ENCODE assay signal across 13 cellular contexts in the genomic region with DNA sequence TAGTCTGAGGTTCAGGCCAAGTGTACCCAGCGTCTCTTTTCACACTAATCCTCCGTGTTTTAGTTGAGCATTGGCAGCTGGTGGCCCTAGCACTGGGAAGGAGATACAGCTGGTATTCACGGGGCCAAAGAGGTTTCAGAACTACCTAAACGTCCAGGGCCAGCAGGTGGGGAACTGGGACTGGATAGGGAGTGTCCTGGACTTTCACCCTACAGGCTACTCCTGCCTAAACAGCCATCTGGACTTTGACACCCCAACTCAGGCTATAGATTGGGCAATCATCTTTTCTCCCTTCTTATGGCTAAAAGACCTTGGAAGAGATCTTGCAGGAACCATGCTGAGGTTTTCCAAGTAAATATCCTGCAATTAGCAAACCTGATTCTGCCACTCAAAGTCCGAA. TPM values are rescaled to one million over a fixed set of nuclear protein-coding genes. Genes with fewer than 3 reads are reported as not detected.
DNase-seq lines count a peak whose midpoint lies in the region; ATAC-seq and TF ChIP-seq lines count a peak whose summit lies in the region.
"Had no signal": no experiment of that assay in that cellular context is flagged by ENCODE, and none has a peak within 500 bp of the region (broad histone marks: within the 10 kb centered on the region; RNA-seq: fewer than 3 reads in every experiment).

No MANE protein-coding gene starts in this region.

- H3K4me3 Mint-ChIP-seq in activated T-cell treated with anti-CD3 and anti-CD28 coated beads, Interleukin-2, amount 50 U/mL, for 4 hours, result peak overlapping the region; percentile 33
- H3K4me3 Mint-ChIP-seq in mesothelial cell of epicardium, result peak overlapping the region; percentile 66
- H3K4me3 Mint-ChIP-seq in type B pancreatic cell, result peak overlapping the region; percentile 77

- ATAC-seq in activated T-cell treated with anti-CD3 and anti-CD28 coated beads, Interleukin-2, amount 50 U/mL, for 4 hours, result no peak
- ATAC-seq in HG02610 (IDR thresholded peaks at IDR 0.05; ENCODE audit: unreplicated experiment) (no peak), HG03432 (IDR thresholded peaks at IDR 0.05; ENCODE audit: unreplicated experiment) (no peak)
- ATAC-seq: gastrocnemius medialis had no signal

- DNase-seq in activated T-cell treated with anti-CD3 and anti-CD28 coated beads, Interleukin-2, amount 50 U/mL, for 4 hours, result no peak
- no peak for DNase-seq in activated T-cell treated with anti-CD3 and anti-CD28 coated beads, Interleukin-2, amount 50 U/mL, for 1 hour
- peak; percentile 13 for DNase-seq in cerebellum (ENCODE audit: low spot score)
- DNase-seq in mesothelial cell of epicardium (ENCODE audit: low spot score in 2 of 2, unreplicated experiment in 2 of 2), result no peak
- no peak for DNase-seq in type B pancreatic cell (ENCODE audit: extremely low spot score, unreplicated experiment)
- no peak for DNase-seq in NCI-H187 (lab: John Stamatoyannopoulos, UW)
- DNase-seq: 8988T; activated effector memory CD4-positive, alpha-beta T cell treated with anti-CD3 and anti-CD28 coated beads, Interleukin-2, amount 50 U/mL, for 16 hours; gastrocnemius medialis; NCI-H1048; trophoblast cell had no signal

- H3K27me3 Mint-ChIP-seq in activated T-cell treated with anti-CD3 and anti-CD28 coated beads, Interleukin-2, amount 50 U/mL, for 4 hours (ENCODE audit: low read depth), result peaks cover 45% of the 10 kb centered on the region
- H3K27me3 Mint-ChIP-seq in mesothelial cell of epicardium (ENCODE audit: low read depth) (peaks cover 91% of the 10 kb centered on the region), type B pancreatic cell (peaks cover 89% of the 10 kb centered on the region)

- H3K9me3 Mint-ChIP-seq in activated T-cell treated with anti-CD3 and anti-CD28 coated beads, Interleukin-2, amount 50 U/mL, for 4 hours, result no peaks in the 10 kb centered on the region
- H3K9me3 Mint-ChIP-seq in mesothelial cell of epicardium (no peaks in the 10 kb centered on the region), type B pancreatic cell (no peaks in the 10 kb centered on the region)

- TF ChIP-seq CTCF in mesothelial cell of epicardium (IDR thresholded peaks at IDR 0.05; ENCODE audit: unreplicated experiment), result no peak
- TF ChIP-seq CTCF in type B pancreatic cell (conservative IDR thresholded peaks at IDR 0.05), result no peak

- no peaks in the 10 kb centered on the region for H3K36me3 Mint-ChIP-seq in activated T-cell treated with anti-CD3 and anti-CD28 coated beads, Interleukin-2, amount 50 U/mL, for 4 hours (ENCODE audit: insufficient read depth)
- no peaks in the 10 kb centered on the region for H3K36me3 Mint-ChIP-seq in mesothelial cell of epicardium
- H3K36me3 Mint-ChIP-seq in type B pancreatic cell, result no peaks in the 10 kb centered on the region

- H3K4me1 Mint-ChIP-seq in activated T-cell treated with anti-CD3 and anti-CD28 coated beads, Interleukin-2, amount 50 U/mL, for 4 hours (ENCODE audit: low read depth), result peaks cover 18% of the 10 kb centered on the region
- peaks cover 15% of the 10 kb centered on the region for H3K4me1 Mint-ChIP-seq in mesothelial cell of epicardium
- peaks cover 7% of the 10 kb centered on the region for H3K4me1 Mint-ChIP-seq in type B pancreatic cell (ENCODE audit: unreplicated experiment)

- H3K27ac Mint-ChIP-seq in mesothelial cell of epicardium (no peak overlapping the region), type B pancreatic cell (peak overlapping the region; percentile 45)

RNA-seq across cellular contexts. Expression of a gene that starts 2.8 kb away (rescaled TPM):
- total RNA-seq in activated T-cell treated with anti-CD3 and anti-CD28 coated beads, Interleukin-2, amount 50 U/mL, for 4 hours, result 1 to 10 TPM in 1 of 3 donors, under 1 TPM in 2; 0.82 to 1.1 (median 0.87) TPM
- total RNA-seq in cerebellum (39.1 TPM), mesothelial cell of epicardium (25.1 to 31.9 TPM (median 30.9 TPM) in 3 replicates), type B pancreatic cell (ENCODE audit: low replicate concordance) (14.8 and 31.7 TPM in 2 replicates)
